2 cellular contexts compared by ENCODE assay signal in genomic region chr6:4503700-4504099, GRCh38.
TF ChIP-seq lines count a peak whose summit lies in the region.

No MANE protein-coding gene starts in this region.

TF ChIP-seq in GM23338, 12 proteins besides CTCF, POLR2A, EP300 and RAD21 (continued from another document):
- peak; percentile 100 for TF ChIP-seq ZNF462 (CRISPR knock-in tag; IDR thresholded peaks at IDR 0.05)
- TF ChIP-seq STAT1 (IDR thresholded peaks at IDR 0.05; ENCODE audit: unreplicated experiment), result no peak
- TF ChIP-seq JUNB (IDR thresholded peaks at IDR 0.05; ENCODE audit: unreplicated experiment), result no peak
- no peak for TF ChIP-seq POLR2AphosphoS5 (IDR thresholded peaks at IDR 0.05; ENCODE audit: low read depth)
- peak; percentile 9 for TF ChIP-seq REST (IDR thresholded peaks at IDR 0.05; ENCODE audit: unreplicated experiment)
- no peak for TF ChIP-seq EZH2 (IDR thresholded peaks at IDR 0.05; ENCODE audit: low read depth, unreplicated experiment)
- TF ChIP-seq NANOG (IDR thresholded peaks at IDR 0.05; ENCODE audit: borderline replicate concordance), result peak; percentile 79; the same call in 1 of the 2 replicates
- 0 out of 2 replicates have a peak, but pooled peaks have one; percentile 16 for TF ChIP-seq CREB1 (CRISPR knock-in tag; IDR thresholded peaks at IDR 0.05; ENCODE audit: low read depth)
- TF ChIP-seq ETS1 (IDR thresholded peaks at IDR 0.05), result no peak

TF ChIP-seq in WTC11, 78 proteins besides CTCF, POLR2A, EP300 and RAD21 (continued from another document and continues in another):
- TF ChIP-seq AFF4 (CRISPR knock-in tag; IDR thresholded peaks at IDR 0.05; ENCODE audit: borderline replicate concordance) (no peak), TCF7 (CRISPR knock-in tag; IDR thresholded peaks at IDR 0.05; ENCODE audit: low read depth) (no peak), E2F1 (CRISPR knock-in tag; IDR thresholded peaks at IDR 0.05) (0 out of 2 replicates have a peak, but pooled peaks have one; percentile 27), SMAD3 (CRISPR knock-in tag; IDR thresholded peaks at IDR 0.05; ENCODE audit: borderline replicate concordance) (no peak), ATF2 (CRISPR knock-in tag; IDR thresholded peaks at IDR 0.05; ENCODE audit: borderline replicate concordance, low read depth) (no peak), PREB (CRISPR knock-in tag; IDR thresholded peaks at IDR 0.05; ENCODE audit: borderline replicate concordance) (no peak), ZMAT4 (CRISPR knock-in tag; IDR thresholded peaks at IDR 0.05) (no peak), GABPB1 (CRISPR knock-in tag; IDR thresholded peaks at IDR 0.05) (no peak), IRF2 (CRISPR knock-in tag; IDR thresholded peaks at IDR 0.05; ENCODE audit: borderline replicate concordance, low read depth) (no peak), HMGA2 (CRISPR knock-in tag; IDR thresholded peaks at IDR 0.05) (no peak), HMGXB4 (CRISPR knock-in tag; IDR thresholded peaks at IDR 0.05) (no peak), ZNF138 (CRISPR knock-in tag; conservative IDR thresholded peaks at IDR 0.05) (no peak), E2F4 (CRISPR knock-in tag; IDR thresholded peaks at IDR 0.05; ENCODE audit: borderline replicate concordance, low read depth) (no peak), ZNF396 (CRISPR knock-in tag; IDR thresholded peaks at IDR 0.05; ENCODE audit: borderline replicate concordance) (peak; percentile 81; the same call in 1 of the 2 replicates), ATF1 (CRISPR knock-in tag; IDR thresholded peaks at IDR 0.05) (no peak), CDX4 (CRISPR knock-in tag; IDR thresholded peaks at IDR 0.05; ENCODE audit: borderline replicate concordance) (no peak), EMX1 (CRISPR knock-in tag; IDR thresholded peaks at IDR 0.05) (no peak; the same call in 1 of the 2 replicates), USF1 (CRISPR knock-in tag; IDR thresholded peaks at IDR 0.05) (peak; percentile 39; the same call in 1 of the 2 replicates), ZNF423 (CRISPR knock-in tag; IDR thresholded peaks at IDR 0.05) (peak; percentile 78), USF2 (CRISPR knock-in tag; IDR thresholded peaks at IDR 0.05) (no peak; the same call in 1 of the 2 replicates), MXD4 (CRISPR knock-in tag; IDR thresholded peaks at IDR 0.05; ENCODE audit: borderline replicate concordance) (peak; percentile 41; the same call in 1 of the 2 replicates), PRDM15 (CRISPR knock-in tag; IDR thresholded peaks at IDR 0.05) (no peak), TEAD1 (CRISPR knock-in tag; IDR thresholded peaks at IDR 0.05) (peak; percentile 88; the same call in 1 of the 2 replicates), OVOL2 (CRISPR knock-in tag; IDR thresholded peaks at IDR 0.05; ENCODE audit: borderline replicate concordance) (no peak), RELA (CRISPR knock-in tag; IDR thresholded peaks at IDR 0.05; ENCODE audit: borderline replicate concordance) (no peak), FOXP4 (CRISPR knock-in tag; IDR thresholded peaks at IDR 0.05) (no peak)
